In the genomic region with DNA sequence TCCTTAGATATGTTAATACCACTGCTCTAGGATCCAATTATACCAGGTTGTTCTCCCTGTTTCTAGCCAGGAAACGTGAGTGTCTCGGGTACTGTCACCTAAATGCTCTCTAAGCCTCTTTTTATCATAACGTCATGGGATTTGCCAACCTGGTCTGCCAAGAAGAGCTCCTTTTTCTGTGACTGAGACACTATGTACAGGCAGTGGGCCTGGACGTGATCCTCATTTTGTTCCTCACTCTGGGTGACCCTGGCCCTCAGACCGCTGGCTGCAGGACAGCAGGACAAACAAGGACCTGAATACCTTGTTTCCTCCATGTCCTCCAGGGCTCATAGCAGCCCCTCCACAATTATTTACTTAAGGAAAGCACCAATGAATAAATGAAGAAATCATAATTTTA, we compare ENCODE assay signal across 13 cellular contexts.
DNase-seq lines count a peak whose midpoint lies in the region; ATAC-seq and TF ChIP-seq lines count a peak whose summit lies in the region.
"Had no signal": no experiment of that assay in that cellular context is flagged by ENCODE, and none has a peak within 500 bp of the region (broad histone marks: within the 10 kb centered on the region; RNA-seq: fewer than 3 reads in every experiment).

No MANE protein-coding gene starts in this region.

- H3K9me3 ChIP-seq in HEK293 (ENCODE audit: control insufficient read depth, insufficient read depth, low read depth, low read length) = no peaks in the 10 kb centered on the region
- no peaks in the 10 kb centered on the region for H3K9me3 ChIP-seq in heart left ventricle
- H3K9me3 ChIP-seq in right cardiac atrium (ENCODE audit: control insufficient read depth, low read length) = no peaks in the 10 kb centered on the region
- no peaks in the 10 kb centered on the region for H3K9me3 ChIP-seq in psoas muscle
- H3K9me3 ChIP-seq: HAP-1 had no signal

- CTCF ChIA-PET in HEK293 (lab: Yijun Ruan, JAX) = interaction anchor here (0.8 kb wide), 1 partner anchor 1052 kb away, joined by 3 read pairs; no protein-coding TSS in a partner anchor

- no peak overlapping the region for H3K27ac ChIP-seq in HEK293 (ENCODE audit: extremely low read depth, low read depth, low read length)
- H3K27ac ChIP-seq in heart left ventricle = peak overlapping the region in 1 of 12 donors; percentile 40
- no peak overlapping the region for H3K27ac ChIP-seq in right cardiac atrium (ENCODE audit: low read length)
- no peak overlapping the region for H3K27ac ChIP-seq in psoas muscle

- TF ChIP-seq CTCF in HEK293 (tag by site-specific recombination; IDR thresholded peaks at IDR 0.05) (no peak), heart left ventricle (IDR thresholded peaks at IDR 0.05) (no peak), psoas muscle (IDR thresholded peaks at IDR 0.05) (no peak)

- no peaks in the 10 kb centered on the region for H3K27me3 ChIP-seq in heart left ventricle
- no peaks in the 10 kb centered on the region for H3K27me3 ChIP-seq in right cardiac atrium (ENCODE audit: control insufficient read depth, insufficient read depth)
- no peaks in the 10 kb centered on the region for H3K27me3 ChIP-seq in psoas muscle (ENCODE audit: insufficient read depth in 3 of 3, low read length in 2 of 3)

- POLR2A ChIA-PET in HEK293 (lab: Yijun Ruan, JAX) = no interaction called here

- H3K36me3 ChIP-seq in HEK293 (ENCODE audit: control insufficient read depth in 2 of 2, insufficient read depth in 1 of 2, low read length in 2 of 2) = peaks cover 0 to 19% of the 10 kb centered on the region in 2 experiments; a peak in 1 of 3 replicates
- H3K36me3 ChIP-seq in heart left ventricle = no peaks in the 10 kb centered on the region
- H3K36me3 ChIP-seq in psoas muscle (ENCODE audit: insufficient read depth in 1 of 2, low read depth in 1 of 2) = no peaks in the 10 kb centered on the region
- H3K36me3 ChIP-seq: HAP-1 had no signal

- peak in 1 of 5 donors; percentile 51 for DNase-seq in heart left ventricle
- DNase-seq in right cardiac atrium = no peak
- DNase-seq in psoas muscle = peak in 1 of 2 donors; percentile 76
- DNase-seq in kidney tubule cell (ENCODE audit: low spot score) = no peak
- no peak for DNase-seq in stimulated activated CD4-positive, alpha-beta T cell treated with anti-CD3 and anti-CD28 coated beads, Interleukin-2, amount 100 ng/mL, for 48 hours
- no peak for DNase-seq in central memory CD4-positive, alpha-beta T cell
- DNase-seq: C1 segment of cervical spinal cord; Calu3; CD4-positive, alpha-beta T cell; DMS 273 treated with DMSO at 0.1 percent for 48 hours; HFFc6 had no signal

- ATAC-seq in heart left ventricle (peak; percentile 56 to 86 (median 68)), right cardiac atrium (peak; percentile 60 to 66), psoas muscle (peak in 3 of 4 donors; percentile 69 to 87 (median 69))

- TF ChIP-seq POLR2A in heart left ventricle (IDR thresholded peaks at IDR 0.05) = no peak

- H3K4me1 ChIP-seq in HEK293 (ENCODE audit: control insufficient read depth, insufficient read depth, low read length) (no peaks in the 10 kb centered on the region), heart left ventricle (peaks cover 0 to 7% (median 0%) of the 10 kb centered on the region in 12 donors), right cardiac atrium (ENCODE audit: control insufficient read depth, insufficient read depth, low read length) (no peaks in the 10 kb centered on the region), psoas muscle (peaks cover 5% of the 10 kb centered on the region)

- 51 to 93% (median 70%) methylated on average over 5 of the region's 5 CpGs for WGBS in heart left ventricle, 4 donors
- 76% methylated on average over 5 of the region's 5 CpGs for WGBS in right cardiac atrium
- 38 to 59% (median 46%) methylated on average over 5 of the region's 5 CpGs for WGBS in psoas muscle, 3 donors

- intact Hi-C loops in heart left ventricle (cut with DNase I) (loop anchor here in 1 of 10 donors (5.0 kb wide), 1 partner anchor 69 kb away; a partner anchor contains a TSS), right cardiac atrium (cut with DNase I) (no loop called here), psoas muscle (cut with DNase I) (no loop called here)

- H3K4me3 ChIP-seq in HEK293 (ENCODE audit: low read depth, low read length) = no peak overlapping the region
- no peak overlapping the region for H3K4me3 ChIP-seq in heart left ventricle
- no peak overlapping the region for H3K4me3 ChIP-seq in right cardiac atrium (ENCODE audit: low read length)
- no peak overlapping the region for H3K4me3 ChIP-seq in psoas muscle
- H3K4me3 ChIP-seq: HAP-1 had no signal

TF ChIP-seq in HEK293, 187 proteins besides CTCF, POLR2A, EP300 and RAD21:
- no peak for TF ChIP-seq HOXD13 (CRISPR knock-in tag; IDR thresholded peaks at IDR 0.05; ENCODE audit: borderline replicate concordance)
- no peak for TF ChIP-seq ZNF391 (tag by site-specific recombination; IDR thresholded peaks at IDR 0.05; ENCODE audit: borderline replicate concordance, low read depth)
- peak; percentile 54 for TF ChIP-seq ZNF133 (tag by site-specific recombination; IDR thresholded peaks at IDR 0.05)
